In the genomic region with DNA sequence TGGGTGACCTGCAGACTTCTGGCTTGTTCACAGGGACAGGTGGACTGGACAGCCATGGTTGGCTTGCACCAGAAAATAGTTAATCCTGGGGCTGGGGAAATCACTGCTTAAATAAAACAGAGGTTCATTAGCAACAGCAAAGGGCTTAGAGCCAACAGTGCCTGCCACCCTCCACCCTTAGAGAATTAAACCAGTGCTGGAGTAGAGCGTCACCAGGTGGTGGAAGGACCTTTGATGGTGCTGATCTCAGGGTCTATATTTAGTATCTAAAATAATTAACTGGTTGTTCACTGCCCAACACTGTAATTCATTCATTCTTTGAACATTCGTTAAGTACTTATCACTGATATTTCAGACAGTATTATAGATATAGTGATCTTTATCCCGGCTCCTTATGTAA, we compare ENCODE assay signal across 26 cellular contexts. TPM values are rescaled to one million over a fixed set of nuclear protein-coding genes. Genes with fewer than 3 reads are reported as not detected.
A peak's percentile ranks its signal among the peaks of the same experiment; 100 is the strongest.
DNase-seq lines count a peak whose midpoint lies in the region; ATAC-seq and TF ChIP-seq lines count a peak whose summit lies in the region.
"Had no signal": no experiment of that assay in that cellular context is flagged by ENCODE, and none has a peak within 500 bp of the region (broad histone marks: within the 10 kb centered on the region; RNA-seq: fewer than 3 reads in every experiment).

No MANE protein-coding gene starts in this region.

- TF ChIP-seq CTCF in WERI-Rb-1 (IDR thresholded peaks at IDR 0.05; ENCODE audit: low read depth, low read length), result peak; percentile 57
- TF ChIP-seq CTCF in coronary artery (IDR thresholded peaks at IDR 0.05), result no peak

- H3K27me3 ChIP-seq in WERI-Rb-1 (ENCODE audit: insufficient read depth, low read depth, severe bottlenecking), result no peaks in the 10 kb centered on the region
- H3K27me3 ChIP-seq: colonic mucosa, neural progenitor cell had no signal

- H3K27ac ChIP-seq in WERI-Rb-1 (no peak overlapping the region), coronary artery (no peak overlapping the region)
- H3K27ac ChIP-seq: colonic mucosa, neural progenitor cell, pancreas, thoracic aorta had no signal

- DNase-seq in NCI-H82 (lab: John Stamatoyannopoulos, UW) (peak; percentile 28), NCI-H82 treated with DMSO at 0.1 percent for 48 hours (lab: John Stamatoyannopoulos, UW; ENCODE audit: unreplicated experiment) (no peak), NCI-H146 (lab: John Stamatoyannopoulos, UW) (peak; percentile 33), WERI-Rb-1 (peak; percentile 62), renal cortical epithelial cell (ENCODE audit: low read depth) (peak; percentile 68), coronary artery (ENCODE audit: low spot score) (no peak), cortex of kidney (lab: John Stamatoyannopoulos, UW) (no peak)
- DNase-seq: activated CD4-positive, alpha-beta T cell treated with anti-CD3 and anti-CD28 coated beads for 48 hours; activated naive CD8-positive, alpha-beta T cell treated with anti-CD3 and anti-CD28 coated beads, Interleukin-2, amount 10 ng/mL, durations not matched to agents 7 days and 5 days; CD4-positive, CD25-positive, alpha-beta regulatory T cell; colonic mucosa; effector memory CD8-positive, alpha-beta T cell; GOT3; islet precursor cell; Kasumi-1; left ventricle myocardium superior; MV-4-11; NCI-H187 treated with DMSO at 0.1 percent for 48 hours; NCI-H510A treated with DMSO at 0.1 percent for 48 hours; pancreas; retina; SIG-M5; stimulated activated CD8-positive, alpha-beta memory T cell treated with anti-CD3 and anti-CD28 coated beads, Interleukin-4, amount 100 ng/mL, for 48 hours had no signal

- no peaks in the 10 kb centered on the region for H3K36me3 ChIP-seq in WERI-Rb-1
- H3K36me3 ChIP-seq: colonic mucosa, neural progenitor cell, pancreas, thoracic aorta had no signal

- H3K4me3 ChIP-seq in WERI-Rb-1 (ENCODE audit: low read depth, low read length) (no peak overlapping the region), coronary artery (no peak overlapping the region)
- H3K4me3 ChIP-seq: colonic mucosa, neural progenitor cell, pancreas, thoracic aorta had no signal

- peaks cover 5% of the 10 kb centered on the region for H3K9me3 ChIP-seq in WERI-Rb-1 (ENCODE audit: severe bottlenecking)
- H3K9me3 ChIP-seq: colonic mucosa, pancreas, thoracic aorta had no signal

- ATAC-seq in HG02763 (IDR thresholded peaks at IDR 0.05; ENCODE audit: unreplicated experiment), result no peak
- ATAC-seq: effector memory CD8-positive, alpha-beta T cell; left ventricle myocardium superior; pancreas had no signal

RNA-seq across cellular contexts. Expression of a gene that starts 34.7 kb away (rescaled TPM):
- 3.0 and 5.0 TPM in 2 replicates for total RNA-seq in renal cortical epithelial cell

Comparison
In these comparisons a context has a peak if more than half of its experiments do, and no peak if none do; other contexts are left out.
1. DNase-seq: peak in NCI-H82 (single experiment), NCI-H146 (single experiment), WERI-Rb-1 (single experiment) and renal cortical epithelial cell (single experiment); none in NCI-H82 treated with DMSO at 0.1 percent for 48 hours (single experiment), coronary artery (single experiment) and cortex of kidney (single experiment).